Comparison of ENCODE assay signal across 16 cellular contexts in the genomic region with DNA sequence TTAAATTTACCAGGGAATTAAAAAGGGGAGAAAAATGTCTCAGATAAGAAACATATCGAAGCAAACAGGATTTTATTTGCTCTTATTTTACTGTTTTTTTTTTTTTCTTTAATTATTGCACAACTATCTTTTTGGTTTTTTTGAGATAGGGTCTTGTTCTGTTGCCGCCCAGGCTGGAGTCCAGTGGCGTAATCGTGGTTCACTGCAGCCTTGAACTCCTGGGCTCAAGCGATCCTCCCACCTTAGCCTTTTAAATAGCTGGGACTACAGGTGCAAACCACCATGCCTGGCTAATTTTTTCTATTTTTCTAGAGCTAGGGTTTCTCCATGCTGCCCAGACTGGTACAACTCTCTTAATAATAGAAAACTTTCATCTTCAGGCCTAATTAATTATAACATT. TPM values are rescaled to one million over a fixed set of nuclear protein-coding genes. Genes with fewer than 3 reads are reported as not detected.
DNase-seq lines count a peak whose midpoint lies in the region; ATAC-seq, FAIRE-seq and TF ChIP-seq lines count a peak whose summit lies in the region.
"Had no signal": no experiment of that assay in that cellular context is flagged by ENCODE, and none has a peak within 500 bp of the region (broad histone marks: within the 10 kb centered on the region; RNA-seq: fewer than 3 reads in every experiment).

No MANE protein-coding gene starts in this region.

- H3K9me3 Mint-ChIP-seq in activated T-cell treated with anti-CD3 and anti-CD28 coated beads, Interleukin-2, amount 50 U/mL, for 24 hours: no peaks in the 10 kb centered on the region
- H3K9me3 Mint-ChIP-seq in HFFc6: no peaks in the 10 kb centered on the region
- H3K9me3 Mint-ChIP-seq: CD4-positive, CD25-positive, alpha-beta regulatory T cell; H9 had no signal

- no peak for DNase-seq in activated T-cell treated with anti-CD3 and anti-CD28 coated beads, Interleukin-2, amount 50 U/mL, for 24 hours
- DNase-seq in activated T-cell treated with anti-CD3 and anti-CD28 coated beads, Interleukin-2, amount 50 U/mL, for 48 hours: no peak
- DNase-seq in HFFc6: no peak
- no peak for DNase-seq in SK-N-MC (ENCODE audit: low read depth, low spot score)
- DNase-seq in GM03348 (ENCODE audit: low spot score): no peak
- DNase-seq in urothelium cell line (ENCODE audit: low spot score): no peak
- DNase-seq: ACHN; CD4-positive, CD25-positive, alpha-beta regulatory T cell; DMS53; GOT3; H9 had no signal

- H3K4me1 Mint-ChIP-seq in activated T-cell treated with anti-CD3 and anti-CD28 coated beads, Interleukin-2, amount 50 U/mL, for 24 hours (ENCODE audit: low read depth): no peaks in the 10 kb centered on the region
- H3K4me1 Mint-ChIP-seq in HFFc6 (ENCODE audit: low read depth): no peaks in the 10 kb centered on the region
- H3K4me1 Mint-ChIP-seq: H9 had no signal

- WGBS in liver: 45% methylated on average over 5 of the region's 5 CpGs

- H3K4me1 ChIP-seq in liver (ENCODE audit: control insufficient read depth in 4 of 4, insufficient read depth in 4 of 4, low read length in 3 of 4): peaks cover 7 to 24% (median 22%) of the 10 kb centered on the region in 4 donors

- H3K36me3 Mint-ChIP-seq in activated T-cell treated with anti-CD3 and anti-CD28 coated beads, Interleukin-2, amount 50 U/mL, for 24 hours (ENCODE audit: low read depth): peaks cover 96% of the 10 kb centered on the region
- H3K36me3 Mint-ChIP-seq in HFFc6 (ENCODE audit: low read depth): peaks cover 36% of the 10 kb centered on the region

- no peaks in the 10 kb centered on the region for H3K27me3 Mint-ChIP-seq in activated T-cell treated with anti-CD3 and anti-CD28 coated beads, Interleukin-2, amount 50 U/mL, for 24 hours
- no peaks in the 10 kb centered on the region; the same call in 1 of the 2 replicates for H3K27me3 Mint-ChIP-seq in HFFc6 (ENCODE audit: insufficient read depth)
- H3K27me3 Mint-ChIP-seq: CD4-positive, CD25-positive, alpha-beta regulatory T cell had no signal

- no peaks in the 10 kb centered on the region for H3K27me3 ChIP-seq in liver (ENCODE audit: control insufficient read depth in 4 of 4, insufficient read depth in 4 of 4, low read length in 3 of 4)
- H3K27me3 ChIP-seq: BLaER1 treated with 17β-estradiol and CSF1 and Interleukin-3, amounts not matched to agents 10 nM and 100 nM had no signal

- H3K4me3 Mint-ChIP-seq in activated T-cell treated with anti-CD3 and anti-CD28 coated beads, Interleukin-2, amount 50 U/mL, for 24 hours: no peak overlapping the region
- no peak overlapping the region for H3K4me3 Mint-ChIP-seq in HFFc6
- H3K4me3 Mint-ChIP-seq: CD4-positive, CD25-positive, alpha-beta regulatory T cell; H9 had no signal

- H3K27ac ChIP-seq in SK-N-MC (peak overlapping the region; percentile 29; the same call in 1 of the 2 replicates), liver (ENCODE audit: low read depth in 1 of 2, low read length in 2 of 2) (peak overlapping the region; percentile 35 to 50)
- H3K27ac ChIP-seq: BLaER1 treated with 17β-estradiol and CSF1 and Interleukin-3, amounts not matched to agents 10 nM and 100 nM had no signal

- no peak for TF ChIP-seq RAD21 in liver (IDR thresholded peaks at IDR 0.05)

- H3K4me3 ChIP-seq in SK-N-MC: no peak overlapping the region
- no peak overlapping the region for H3K4me3 ChIP-seq in liver (ENCODE audit: low read depth in 1 of 3, low read length in 3 of 3)
- H3K4me3 ChIP-seq: BLaER1 treated with 17β-estradiol and CSF1 and Interleukin-3, amounts not matched to agents 10 nM and 100 nM; GM12878 had no signal

- no peak for ATAC-seq in GM21529 (IDR thresholded peaks at IDR 0.05; ENCODE audit: unreplicated experiment)
- ATAC-seq: GM12878 had no signal

- no peak overlapping the region for H3K9ac ChIP-seq in SK-N-MC (ENCODE audit: insufficient read length)
- H3K9ac ChIP-seq in liver (ENCODE audit: low read depth in 1 of 2, low read length in 2 of 2): no peak overlapping the region
- H3K9ac ChIP-seq: BLaER1 treated with 17β-estradiol and CSF1 and Interleukin-3, amounts not matched to agents 10 nM and 100 nM had no signal

- peaks cover 89% of the 10 kb centered on the region for H3K36me3 ChIP-seq in SK-N-MC (ENCODE audit: insufficient read depth, low read length)
- peaks cover 17 to 60% (median 38%) of the 10 kb centered on the region in 4 donors for H3K36me3 ChIP-seq in liver (ENCODE audit: control insufficient read depth in 4 of 4, insufficient read depth in 3 of 4, low read depth in 1 of 4, low read length in 3 of 4)

- FAIRE-seq in urothelium cell line (lab: Jason Lieb, UNC): no peak
- FAIRE-seq: GM12878, GM18507 had no signal

- peak overlapping the region; percentile 73 for H3K27ac Mint-ChIP-seq in activated T-cell treated with anti-CD3 and anti-CD28 coated beads, Interleukin-2, amount 50 U/mL, for 24 hours
- H3K27ac Mint-ChIP-seq in HFFc6: peak overlapping the region; percentile 10; the same call in 1 of the 2 replicates

- H3K9me3 ChIP-seq in SK-N-MC (ENCODE audit: low read depth, low read length): no peaks in the 10 kb centered on the region
- H3K9me3 ChIP-seq in liver (ENCODE audit: control insufficient read depth in 4 of 4, low read length in 3 of 4): no peaks in the 10 kb centered on the region
- H3K9me3 ChIP-seq: BLaER1 treated with 17β-estradiol and CSF1 and Interleukin-3, amounts not matched to agents 10 nM and 100 nM had no signal

- TF ChIP-seq CTCF in HFFc6 (IDR thresholded peaks at IDR 0.05) (no peak), liver (IDR thresholded peaks at IDR 0.05; ENCODE audit: low read depth, low read length, missing input control) (no peak)

TF ChIP-seq in liver, 16 proteins besides CTCF, POLR2A, EP300 and RAD21 (continues in another document):
- no peak for TF ChIP-seq EGR1 (IDR thresholded peaks at IDR 0.05; ENCODE audit: low read depth in 2 of 2)
- TF ChIP-seq GABPA (IDR thresholded peaks at IDR 0.05 in 1 of 2, conservative IDR thresholded peaks at IDR 0.05 in 1 of 2): no peak
- no peak for TF ChIP-seq HNF4G (IDR thresholded peaks at IDR 0.05)
- TF ChIP-seq SP1 (IDR thresholded peaks at IDR 0.05): peak; percentile 32
- TF ChIP-seq FOXA1 (IDR thresholded peaks at IDR 0.05): no peak
- TF ChIP-seq, protein P1, sequence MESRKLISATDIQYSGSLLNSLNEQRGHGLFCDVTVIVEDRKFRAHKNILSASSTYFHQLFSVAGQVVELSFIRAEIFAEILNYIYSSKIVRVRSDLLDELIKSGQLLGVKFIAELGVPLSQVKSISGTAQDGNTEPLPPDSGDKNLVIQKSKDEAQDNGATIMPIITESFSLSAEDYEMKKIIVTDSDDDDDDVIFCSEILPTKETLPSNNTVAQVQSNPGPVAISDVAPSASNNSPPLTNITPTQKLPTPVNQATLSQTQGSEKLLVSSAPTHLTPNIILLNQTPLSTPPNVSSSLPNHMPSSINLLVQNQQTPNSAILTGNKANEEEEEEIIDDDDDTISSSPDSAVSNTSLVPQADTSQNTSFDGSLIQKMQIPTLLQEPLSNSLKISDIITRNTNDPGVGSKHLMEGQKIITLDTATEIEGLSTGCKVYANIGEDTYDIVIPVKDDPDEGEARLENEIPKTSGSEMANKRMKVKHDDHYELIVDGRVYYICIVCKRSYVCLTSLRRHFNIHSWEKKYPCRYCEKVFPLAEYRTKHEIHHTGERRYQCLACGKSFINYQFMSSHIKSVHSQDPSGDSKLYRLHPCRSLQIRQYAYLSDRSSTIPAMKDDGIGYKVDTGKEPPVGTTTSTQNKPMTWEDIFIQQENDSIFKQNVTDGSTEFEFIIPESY (IDR thresholded peaks at IDR 0.05): peak; percentile 47
- TF ChIP-seq FOXA2 (IDR thresholded peaks at IDR 0.05): no peak
- TF ChIP-seq HNF4A (conservative IDR thresholded peaks at IDR 0.05): peak; percentile 77 to 85
- TF ChIP-seq, protein P2, sequence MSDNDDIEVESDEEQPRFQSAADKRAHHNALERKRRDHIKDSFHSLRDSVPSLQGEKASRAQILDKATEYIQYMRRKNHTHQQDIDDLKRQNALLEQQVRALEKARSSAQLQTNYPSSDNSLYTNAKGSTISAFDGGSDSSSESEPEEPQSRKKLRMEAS (IDR thresholded peaks at IDR 0.05): peak; percentile 48
- peak; percentile 65 to 78 for TF ChIP-seq RXRA (IDR thresholded peaks at IDR 0.05)
- peak; percentile 34 for TF ChIP-seq YY1 (IDR thresholded peaks at IDR 0.05)
- TF ChIP-seq NR2F2 (IDR thresholded peaks at IDR 0.05): no peak
- TF ChIP-seq TAF1 (conservative IDR thresholded peaks at IDR 0.05): no peak
- TF ChIP-seq, protein P3, sequence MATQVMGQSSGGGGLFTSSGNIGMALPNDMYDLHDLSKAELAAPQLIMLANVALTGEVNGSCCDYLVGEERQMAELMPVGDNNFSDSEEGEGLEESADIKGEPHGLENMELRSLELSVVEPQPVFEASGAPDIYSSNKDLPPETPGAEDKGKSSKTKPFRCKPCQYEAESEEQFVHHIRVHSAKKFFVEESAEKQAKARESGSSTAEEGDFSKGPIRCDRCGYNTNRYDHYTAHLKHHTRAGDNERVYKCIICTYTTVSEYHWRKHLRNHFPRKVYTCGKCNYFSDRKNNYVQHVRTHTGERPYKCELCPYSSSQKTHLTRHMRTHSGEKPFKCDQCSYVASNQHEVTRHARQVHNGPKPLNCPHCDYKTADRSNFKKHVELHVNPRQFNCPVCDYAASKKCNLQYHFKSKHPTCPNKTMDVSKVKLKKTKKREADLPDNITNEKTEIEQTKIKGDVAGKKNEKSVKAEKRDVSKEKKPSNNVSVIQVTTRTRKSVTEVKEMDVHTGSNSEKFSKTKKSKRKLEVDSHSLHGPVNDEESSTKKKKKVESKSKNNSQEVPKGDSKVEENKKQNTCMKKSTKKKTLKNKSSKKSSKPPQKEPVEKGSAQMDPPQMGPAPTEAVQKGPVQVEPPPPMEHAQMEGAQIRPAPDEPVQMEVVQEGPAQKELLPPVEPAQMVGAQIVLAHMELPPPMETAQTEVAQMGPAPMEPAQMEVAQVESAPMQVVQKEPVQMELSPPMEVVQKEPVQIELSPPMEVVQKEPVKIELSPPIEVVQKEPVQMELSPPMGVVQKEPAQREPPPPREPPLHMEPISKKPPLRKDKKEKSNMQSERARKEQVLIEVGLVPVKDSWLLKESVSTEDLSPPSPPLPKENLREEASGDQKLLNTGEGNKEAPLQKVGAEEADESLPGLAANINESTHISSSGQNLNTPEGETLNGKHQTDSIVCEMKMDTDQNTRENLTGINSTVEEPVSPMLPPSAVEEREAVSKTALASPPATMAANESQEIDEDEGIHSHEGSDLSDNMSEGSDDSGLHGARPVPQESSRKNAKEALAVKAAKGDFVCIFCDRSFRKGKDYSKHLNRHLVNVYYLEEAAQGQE (IDR thresholded peaks at IDR 0.05): no peak
- TF ChIP-seq, protein P4, sequence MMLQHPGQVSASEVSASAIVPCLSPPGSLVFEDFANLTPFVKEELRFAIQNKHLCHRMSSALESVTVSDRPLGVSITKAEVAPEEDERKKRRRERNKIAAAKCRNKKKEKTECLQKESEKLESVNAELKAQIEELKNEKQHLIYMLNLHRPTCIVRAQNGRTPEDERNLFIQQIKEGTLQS (IDR thresholded peaks at IDR 0.05): no peak

RNA-seq across cellular contexts. Expression of a gene that starts 32.5 kb away (rescaled TPM):
- total RNA-seq in HFFc6 (2021; fragmentation: NEBNext Ultra II Directional; extraction: Animal tissue kit (Norgen Biotek cat#: 25700)): 10 to 100 TPM; 63.7 to 74.9 (median 66.4) TPM
- 10 to 100 TPM; 34.7 to 39.7 TPM for total RNA-seq in liver
- polyA plus RNA-seq in liver: 10 to 100 TPM; 23.1 to 30.2 TPM

RNA-seq across cellular contexts. Expression of a gene that starts 57.7 kb away (rescaled TPM):
- total RNA-seq in HFFc6 (2021; fragmentation: NEBNext Ultra II Directional; extraction: Animal tissue kit (Norgen Biotek cat#: 25700)): 10 to 100 TPM; 23.7 to 27.3 (median 25.5) TPM
- 1 to 10 TPM; 7.0 to 7.1 TPM for total RNA-seq in liver
- polyA plus RNA-seq in liver: 1 to 10 TPM; 4.6 to 5.1 TPM
